Comparison of ENCODE assay signal across 13 cellular contexts in the genomic region with DNA sequence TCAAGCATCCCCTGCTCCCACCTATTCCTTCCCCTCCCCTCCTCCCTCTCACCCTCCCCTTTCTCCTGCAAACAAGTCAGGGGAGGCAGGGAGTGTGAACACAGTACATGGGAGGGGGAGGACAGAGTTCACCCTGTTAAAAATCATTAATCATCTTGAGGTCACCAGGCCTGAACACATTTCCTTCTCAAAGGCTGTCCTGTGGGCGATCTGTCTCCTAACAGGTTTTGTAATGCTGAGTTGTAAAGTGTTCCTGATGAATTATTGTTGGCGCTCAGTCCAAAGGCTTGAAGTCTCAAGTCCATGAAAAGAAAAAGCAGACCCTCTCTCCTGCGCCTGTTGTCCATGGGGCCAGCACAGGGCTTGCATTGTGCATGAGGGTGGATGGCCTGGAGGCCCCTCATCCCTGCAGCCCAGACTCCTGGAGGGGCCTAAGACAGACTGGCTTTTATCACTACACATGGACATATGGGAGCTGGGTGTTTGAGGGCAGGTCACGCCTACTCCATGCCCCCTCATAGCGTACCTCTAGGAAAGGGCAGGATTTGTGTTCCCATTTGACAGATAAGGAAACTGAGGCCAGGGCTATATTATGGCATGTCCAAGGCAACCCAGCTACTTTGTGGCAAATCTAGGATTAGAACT.
"Had no signal": no experiment of that assay in that cellular context is flagged by ENCODE, and none has a peak within 500 bp of the region (broad histone marks: within the 10 kb centered on the region; RNA-seq: fewer than 3 reads in every experiment).

No MANE protein-coding gene starts in this region.

- H3K4me1 Mint-ChIP-seq: activated CD8-positive, alpha-beta memory T cell treated with anti-CD3 and anti-CD28 coated beads, Interleukin-2, amount 10 ng/mL, durations not matched to agents 7 days and 5 days; immature natural killer cell; memory B cell; stimulated activated naive B cell treated with anti-CD40 and anti-IgM and Interleukin-4, amounts not matched to agents 10 μg/mL and 1 μg/mL and 100 μg/mL, for 72 hours had no signal

- H3K27me3 Mint-ChIP-seq: activated CD8-positive, alpha-beta memory T cell treated with anti-CD3 and anti-CD28 coated beads, Interleukin-2, amount 10 ng/mL, durations not matched to agents 7 days and 5 days; activated naive CD8-positive, alpha-beta T cell; activated T-cell treated with anti-CD3 and anti-CD28 coated beads, Interleukin-2, amount 50 U/mL, for 24 hours; memory B cell; stimulated activated naive B cell treated with anti-CD40 and anti-IgM and Interleukin-4, amounts not matched to agents 10 μg/mL and 1 μg/mL and 100 μg/mL, for 72 hours had no signal

- H3K36me3 ChIP-seq: ascending aorta, neural progenitor cell had no signal

- H3K27ac ChIP-seq: ascending aorta, neural progenitor cell, tibial nerve had no signal

- DNase-seq: activated CD4-positive, alpha-beta T cell treated with anti-CD3 and anti-CD28 coated beads for 1 hour; activated CD4-positive, alpha-beta T cell treated with anti-CD3 and anti-CD28 coated beads, Interleukin-2, amount 50 U/mL, for 48 hours; activated CD8-positive, alpha-beta memory T cell treated with anti-CD3 and anti-CD28 coated beads, Interleukin-2, amount 10 ng/mL, durations not matched to agents 7 days and 5 days; activated effector memory CD4-positive, alpha-beta T cell treated with anti-CD3 and anti-CD28 coated beads, Interleukin-2, amount 50 U/mL, for 16 hours; activated T-cell treated with anti-CD3 and anti-CD28 coated beads, Interleukin-2, amount 50 U/mL, for 24 hours; glutamatergic neuron; immature natural killer cell; stimulated activated naive B cell treated with anti-CD40 and anti-IgM and Interleukin-4, amounts not matched to agents 10 μg/mL and 1 μg/mL and 100 μg/mL, for 72 hours had no signal

- H3K27me3 ChIP-seq: ascending aorta, neural progenitor cell, tibial nerve had no signal

- H3K27ac Mint-ChIP-seq: activated CD8-positive, alpha-beta memory T cell treated with anti-CD3 and anti-CD28 coated beads, Interleukin-2, amount 10 ng/mL, durations not matched to agents 7 days and 5 days; activated naive CD8-positive, alpha-beta T cell; activated T-cell treated with anti-CD3 and anti-CD28 coated beads, Interleukin-2, amount 50 U/mL, for 24 hours; immature natural killer cell; memory B cell; neural progenitor cell; stimulated activated naive B cell treated with anti-CD40 and anti-IgM and Interleukin-4, amounts not matched to agents 10 μg/mL and 1 μg/mL and 100 μg/mL, for 72 hours had no signal

- H3K4me3 ChIP-seq: ascending aorta, neural progenitor cell, tibial nerve had no signal

- H3K4me1 ChIP-seq: ascending aorta, neural progenitor cell, tibial nerve had no signal

- H3K9ac ChIP-seq: neural progenitor cell had no signal

- H3K4me3 Mint-ChIP-seq: activated CD8-positive, alpha-beta memory T cell treated with anti-CD3 and anti-CD28 coated beads, Interleukin-2, amount 10 ng/mL, durations not matched to agents 7 days and 5 days; activated naive CD8-positive, alpha-beta T cell; activated T-cell treated with anti-CD3 and anti-CD28 coated beads, Interleukin-2, amount 50 U/mL, for 24 hours; immature natural killer cell; memory B cell; neural progenitor cell; stimulated activated naive B cell treated with anti-CD40 and anti-IgM and Interleukin-4, amounts not matched to agents 10 μg/mL and 1 μg/mL and 100 μg/mL, for 72 hours had no signal
